8 cellular contexts compared by ENCODE assay signal in genomic region chr12:56152756-56153137, GRCh38. TPM values are rescaled to one million over a fixed set of nuclear protein-coding genes. Genes with fewer than 3 reads are reported as not detected.
DNase-seq lines count a peak whose midpoint lies in the region; ATAC-seq, FAIRE-seq and TF ChIP-seq lines count a peak whose summit lies in the region.

No MANE protein-coding gene starts in this region.

- peak overlapping the region; percentile 85 for H3K4me3 Mint-ChIP-seq in activated T-cell treated with anti-CD3 and anti-CD28 coated beads, Interleukin-2, amount 50 U/mL, for 4 hours

- CTCF ChIA-PET in HepG2 (lab: Yijun Ruan, JAX; ENCODE audit: low intra/inter-chr PET ratio, low total read pairs) = interaction anchor here (1.6 kb wide), 1 partner anchor 27 kb away, joined by 5 read pairs; no protein-coding TSS in a partner anchor

- H3K27ac ChIP-seq in adrenal gland (peak overlapping the region in 4 of 5 donors; percentile 80 to 97 (median 88)), HepG2 (ENCODE audit: extremely low read length, insufficient read depth, low read length) (peak overlapping the region; percentile 89), thyroid gland (peak overlapping the region; percentile 89 to 96 (median 92))

- H3K4me3 ChIP-seq in adrenal gland (peak overlapping the region in 2 of 4 donors; percentile 38 to 59), HepG2 (replicated peaks in 1 of 3; ENCODE audit: insufficient read depth in 1 of 3, low read depth in 2 of 3, low read length in 3 of 3) (peak overlapping the region; percentile 79 to 86 (median 82)), thyroid gland (replicated peaks in 1 of 3) (peak overlapping the region in 2 of 3 donors; percentile 49 to 73)

- H3K27me3 Mint-ChIP-seq in activated T-cell treated with anti-CD3 and anti-CD28 coated beads, Interleukin-2, amount 50 U/mL, for 4 hours (ENCODE audit: low read depth) = no peaks in the 10 kb centered on the region

- H3K36me3 ChIP-seq in adrenal gland (replicated peaks in 1 of 2) = no peaks in the 10 kb centered on the region
- 0 out of 5 replicates have a peak, but pooled peaks cover 0 to 1% of the 10 kb centered on the region in 2 experiments for H3K36me3 ChIP-seq in HepG2 (replicated peaks in 1 of 2; ENCODE audit: control insufficient read depth in 1 of 2, insufficient read depth in 2 of 2, low read length in 2 of 2)
- no peaks in the 10 kb centered on the region for H3K36me3 ChIP-seq in thyroid gland

- H3K9me3 ChIP-seq in adrenal gland (replicated peaks in 1 of 3) (no peaks in the 10 kb centered on the region), HepG2 (ENCODE audit: low read length) (no peaks in the 10 kb centered on the region), thyroid gland (no peaks in the 10 kb centered on the region)

- BruUV-seq in HepG2 (replicated peaks; lab: Mats Ljungman, UMichigan) = TSS peak; percentile 72

- peaks cover 33% of the 10 kb centered on the region for H3K4me1 Mint-ChIP-seq in activated T-cell treated with anti-CD3 and anti-CD28 coated beads, Interleukin-2, amount 50 U/mL, for 4 hours (ENCODE audit: low read depth)

- peaks cover 2% of the 10 kb centered on the region for H3K36me3 Mint-ChIP-seq in activated T-cell treated with anti-CD3 and anti-CD28 coated beads, Interleukin-2, amount 50 U/mL, for 4 hours (ENCODE audit: insufficient read depth)

- H3K27me3 ChIP-seq in adrenal gland = no peaks in the 10 kb centered on the region
- no peaks in the 10 kb centered on the region; a peak in 1 of 5 replicates for H3K27me3 ChIP-seq in HepG2 (ENCODE audit: control insufficient read depth in 1 of 2, insufficient read depth in 2 of 2, low read length in 2 of 2)
- no peaks in the 10 kb centered on the region for H3K27me3 ChIP-seq in thyroid gland

- H3K9me3 Mint-ChIP-seq in activated T-cell treated with anti-CD3 and anti-CD28 coated beads, Interleukin-2, amount 50 U/mL, for 4 hours = no peaks in the 10 kb centered on the region

- peak overlapping the region; percentile 82 for H3K4me2 ChIP-seq in HepG2 (ENCODE audit: low read depth, low read length)

- H2AFZ ChIP-seq in HepG2 (ENCODE audit: low read length) = no peak overlapping the region

- DNase-seq in activated T-cell treated with anti-CD3 and anti-CD28 coated beads, Interleukin-2, amount 50 U/mL, for 4 hours = no peak
- no peak for DNase-seq in activated T-cell treated with anti-CD3 and anti-CD28 coated beads, Interleukin-2, amount 50 U/mL, for 48 hours
- no peak for DNase-seq in adrenal gland
- DNase-seq in HepG2 (ENCODE audit: low spot score) = no peak
- DNase-seq in thyroid gland = no peak
- no peak for DNase-seq in germinal center (ENCODE audit: low spot score)
- no peak for DNase-seq in DMS79 (lab: John Stamatoyannopoulos, UW)

- TF ChIP-seq POLR2A in adrenal gland (IDR thresholded peaks at IDR 0.05) (no peak), HepG2 (IDR thresholded peaks at IDR 0.05; ENCODE audit: insufficient read depth in 1 of 2, low read depth in 2 of 2, low read length in 2 of 2) (no peak), thyroid gland (IDR thresholded peaks at IDR 0.05) (no peak)

- H3K9ac ChIP-seq in HepG2 (ENCODE audit: insufficient read depth, low read depth, low read length) = peak overlapping the region; percentile 76

- POLR2A ChIA-PET in HepG2 (lab: Yijun Ruan, JAX) = interaction anchor here (3.8 kb wide), 1 partner anchor 25 kb away, joined by 42 read pairs; the partner anchor contains the start of gene ESYT1

- in situ Hi-C loops in HepG2 (cut with HindIII; ENCODE audit: extremely low pct_ligation_motif_present, low pct_unique_long_range_greater_than_20kb) = no loop called here

- WGBS in adrenal gland, 4 donors = 7 to 14% (median 12%) methylated on average over 7 of the region's 7 CpGs
- WGBS in HepG2 (ENCODE audit: low lambda C conversion rate) = 4% methylated on average over 7 of the region's 7 CpGs
- WGBS in thyroid gland, 2 donors = 5 to 11% methylated on average over 4 to 7 of the region's 7 CpGs

- peaks cover 15% of the 10 kb centered on the region for H3K79me2 ChIP-seq in HepG2 (ENCODE audit: insufficient read depth, low read length)

- ATAC-seq in activated T-cell treated with anti-CD3 and anti-CD28 coated beads, Interleukin-2, amount 50 U/mL, for 4 hours = no peak
- peak; percentile 1; the same call in 2 of the 3 replicates for ATAC-seq in HepG2
- no peak for ATAC-seq in GM21423 (IDR thresholded peaks at IDR 0.05; ENCODE audit: unreplicated experiment)

- TF ChIP-seq EP300 in HepG2 (IDR thresholded peaks at IDR 0.05; ENCODE audit: low read depth in 2 of 2, low read length in 2 of 2) (no peak), HepG2 (CRISPR knock-in tag; IDR thresholded peaks at IDR 0.05; ENCODE audit: borderline replicate concordance) (no peak)

- no peak for FAIRE-seq in HepG2 (lab: Jason Lieb, UNC)

- H4K20me1 ChIP-seq in HepG2 (ENCODE audit: insufficient read depth, low read length) = no peaks in the 10 kb centered on the region

- TF ChIP-seq CTCF in adrenal gland (IDR thresholded peaks at IDR 0.05) = no peak
- no peak for TF ChIP-seq CTCF in HepG2 (CRISPR knock-in tag; IDR thresholded peaks at IDR 0.05)
- TF ChIP-seq CTCF in thyroid gland (IDR thresholded peaks at IDR 0.05) = no peak

- no peak for TF ChIP-seq RAD21 in HepG2 (CRISPR knock-in tag; IDR thresholded peaks at IDR 0.05)

- H3K4me1 ChIP-seq in adrenal gland (replicated peaks in 1 of 2) (peaks cover 15 to 26% of the 10 kb centered on the region in 2 donors), HepG2 (ENCODE audit: insufficient read depth, low read length) (peaks cover 43% of the 10 kb centered on the region), thyroid gland (peaks cover 19 to 32% of the 10 kb centered on the region in 2 donors)

- intact Hi-C loops in adrenal gland (cut with DNase I) (no loop called here), HepG2 (cut with micrococcal nuclease; ENCODE audit: unreplicated experiment) (loop anchor here (2.0 kb wide), 1 partner anchor 34 kb away; the partner anchor contains the start of gene ZC3H10), thyroid gland (cut with DNase I) (no loop called here)

RNA-seq across cellular contexts. Expression of gene MYL6B, which starts 0.4 kb away (rescaled TPM):
- 10 to 100 TPM; 30.3 to 34.5 (median 30.8) TPM for total RNA-seq in activated T-cell treated with anti-CD3 and anti-CD28 coated beads, Interleukin-2, amount 50 U/mL, for 4 hours
- total RNA-seq in adrenal gland (10 to 100 TPM; 28.0 to 89.3 (median 60.0) TPM), HepG2 (2016; rRNA removed; fragmentation: Illumina TruSeq; extraction: Trizol) (75.7 and 76.5 TPM in 2 replicates), thyroid gland (100 to 1,000 TPM in 1 of 4 donors, 10 to 100 TPM in 3; 33.4 to 115 (median 48.1) TPM)
- polyA plus RNA-seq in adrenal gland (100 to 1,000 TPM in 2 of 3 donors, 10 to 100 TPM in 1; 33.4 to 129 (median 118) TPM), HepG2 (2011; rRNA removed) (81.4 and 88.7 TPM in 2 replicates)
- 325 and 392 TPM in 2 replicates for total RNA-seq in HepG2 (2016; cell fraction: cytosol; rRNA removed; fragmentation: Illumina TruSeq; extraction: Trizol; ENCODE audit: low read depth)
- total RNA-seq in HepG2 (2016; cell fraction: insoluble cytoplasmic fraction; rRNA removed; fragmentation: Illumina TruSeq; extraction: Trizol) = 64.5 and 75.8 TPM in 2 replicates
- 194 and 230 TPM in 2 replicates for total RNA-seq in HepG2 (2016; cell fraction: membrane; rRNA removed; fragmentation: Illumina TruSeq; extraction: Trizol)
- 25.1 and 31.8 TPM in 2 replicates for total RNA-seq in HepG2 (2016; cell fraction: nucleus; rRNA removed; fragmentation: Illumina TruSeq; extraction: Trizol)
- 101 and 116 TPM in 2 replicates for polyA plus RNA-seq in HepG2 (2011; cell fraction: cytosol; rRNA removed)
- 53.0 and 71.7 TPM in 2 replicates for polyA plus RNA-seq in HepG2 (2011; cell fraction: nucleus; rRNA removed)
- polyA plus RNA-seq in HepG2 (2012) = 71.1 and 77.9 TPM in 2 replicates
- 374 and 492 TPM in 2 replicates for polyA plus RNA-seq in HepG2 (2016; cell fraction: cytosol; fragmentation: Illumina TruSeq; extraction: Trizol; ENCODE audit: low read depth)
- 78.1 and 85.3 TPM in 2 replicates for polyA plus RNA-seq in HepG2 (2016; cell fraction: insoluble cytoplasmic fraction; fragmentation: Illumina TruSeq; extraction: Trizol; ENCODE audit: low read depth)
- 220 and 254 TPM in 2 replicates for polyA plus RNA-seq in HepG2 (2016; cell fraction: membrane; fragmentation: Illumina TruSeq; extraction: Trizol; ENCODE audit: low read depth)
- 77.1 and 86.6 TPM in 2 replicates for polyA plus RNA-seq in HepG2 (2016; cell fraction: nucleus; fragmentation: Illumina TruSeq; extraction: Trizol; ENCODE audit: insufficient read depth, low read depth)
- 23.8 and 38.6 TPM in 2 replicates for polyA minus RNA-seq in HepG2 (2011; rRNA and poly(A)+ RNA removed; ENCODE audit: low replicate concordance)
- polyA minus RNA-seq in HepG2 (2011; cell fraction: cytosol; rRNA and poly(A)+ RNA removed) = 16.8 and 20.3 TPM in 2 replicates
- polyA minus RNA-seq in HepG2 (2011; cell fraction: nucleus; rRNA and poly(A)+ RNA removed) = 14.3 and 20.6 TPM in 2 replicates

RNA-seq across cellular contexts. Expression of gene MYL6, which starts 5.4 kb away (rescaled TPM):
- total RNA-seq in activated T-cell treated with anti-CD3 and anti-CD28 coated beads, Interleukin-2, amount 50 U/mL, for 4 hours = 100 to 1,000 TPM; 684 to 725 (median 686) TPM
- total RNA-seq in adrenal gland = 1,000 to 10,000 TPM; 1,276 to 1,610 (median 1,571) TPM
- polyA plus RNA-seq in adrenal gland = 1,000 to 10,000 TPM; 1,464 to 3,646 (median 1,841) TPM
- total RNA-seq in HepG2 (2016; rRNA removed; fragmentation: Illumina TruSeq; extraction: Trizol) = 1,192 and 1,778 TPM in 2 replicates
- 428 and 482 TPM in 2 replicates for total RNA-seq in HepG2 (2016; cell fraction: cytosol; rRNA removed; fragmentation: Illumina TruSeq; extraction: Trizol; ENCODE audit: low read depth)
- total RNA-seq in HepG2 (2016; cell fraction: insoluble cytoplasmic fraction; rRNA removed; fragmentation: Illumina TruSeq; extraction: Trizol) = 1,256 and 1,894 TPM in 2 replicates
- total RNA-seq in HepG2 (2016; cell fraction: membrane; rRNA removed; fragmentation: Illumina TruSeq; extraction: Trizol) = 384 and 408 TPM in 2 replicates
- total RNA-seq in HepG2 (2016; cell fraction: nucleus; rRNA removed; fragmentation: Illumina TruSeq; extraction: Trizol) = 421 and 427 TPM in 2 replicates
- 983 and 1,127 TPM in 2 replicates for polyA plus RNA-seq in HepG2 (2011; rRNA removed)
- polyA plus RNA-seq in HepG2 (2011; cell fraction: cytosol; rRNA removed) = 1,443 and 1,577 TPM in 2 replicates
- polyA plus RNA-seq in HepG2 (2011; cell fraction: nucleus; rRNA removed) = 447 and 559 TPM in 2 replicates
- 597 and 749 TPM in 2 replicates for polyA plus RNA-seq in HepG2 (2012)
- 405 and 433 TPM in 2 replicates for polyA plus RNA-seq in HepG2 (2016; cell fraction: cytosol; fragmentation: Illumina TruSeq; extraction: Trizol; ENCODE audit: low read depth)
- 1,500 and 1,664 TPM in 2 replicates for polyA plus RNA-seq in HepG2 (2016; cell fraction: insoluble cytoplasmic fraction; fragmentation: Illumina TruSeq; extraction: Trizol; ENCODE audit: low read depth)
- 283 and 315 TPM in 2 replicates for polyA plus RNA-seq in HepG2 (2016; cell fraction: membrane; fragmentation: Illumina TruSeq; extraction: Trizol; ENCODE audit: low read depth)
- polyA plus RNA-seq in HepG2 (2016; cell fraction: nucleus; fragmentation: Illumina TruSeq; extraction: Trizol; ENCODE audit: insufficient read depth, low read depth) = 579 and 630 TPM in 2 replicates
- 230 and 730 TPM in 2 replicates for polyA minus RNA-seq in HepG2 (2011; rRNA and poly(A)+ RNA removed; ENCODE audit: low replicate concordance)
- 135 and 172 TPM in 2 replicates for polyA minus RNA-seq in HepG2 (2011; cell fraction: cytosol; rRNA and poly(A)+ RNA removed)
- polyA minus RNA-seq in HepG2 (2011; cell fraction: nucleus; rRNA and poly(A)+ RNA removed) = 220 and 358 TPM in 2 replicates
- 1,000 to 10,000 TPM; 1,110 to 2,359 (median 1,915) TPM for total RNA-seq in thyroid gland

RNA-seq across cellular contexts. Expression of gene ESYT1, which starts 24.7 kb away (rescaled TPM):
- 100 to 1,000 TPM in 2 of 3 donors, 10 to 100 TPM in 1; 95.9 to 113 (median 106) TPM for total RNA-seq in activated T-cell treated with anti-CD3 and anti-CD28 coated beads, Interleukin-2, amount 50 U/mL, for 4 hours
- total RNA-seq in adrenal gland (100 to 1,000 TPM in 7 of 8 donors, 10 to 100 TPM in 1; 95.5 to 156 (median 127) TPM), HepG2 (2016; rRNA removed; fragmentation: Illumina TruSeq; extraction: Trizol) (30.1 and 66.9 TPM in 2 replicates), thyroid gland (10 to 100 TPM; 60.6 to 84.7 (median 68.7) TPM)
- polyA plus RNA-seq in adrenal gland (100 to 1,000 TPM in 1 of 3 donors, 10 to 100 TPM in 2; 27.2 to 103 (median 35.4) TPM), HepG2 (2011; rRNA removed) (71.0 and 80.1 TPM in 2 replicates)
- total RNA-seq in HepG2 (2016; cell fraction: cytosol; rRNA removed; fragmentation: Illumina TruSeq; extraction: Trizol; ENCODE audit: low read depth) = 6.1 and 7.8 TPM in 2 replicates
- 27.6 and 70.9 TPM in 2 replicates for total RNA-seq in HepG2 (2016; cell fraction: insoluble cytoplasmic fraction; rRNA removed; fragmentation: Illumina TruSeq; extraction: Trizol)
- 12.4 and 14.5 TPM in 2 replicates for total RNA-seq in HepG2 (2016; cell fraction: membrane; rRNA removed; fragmentation: Illumina TruSeq; extraction: Trizol)
- total RNA-seq in HepG2 (2016; cell fraction: nucleus; rRNA removed; fragmentation: Illumina TruSeq; extraction: Trizol) = 74.2 and 79.4 TPM in 2 replicates
- 65.6 and 71.7 TPM in 2 replicates for polyA plus RNA-seq in HepG2 (2011; cell fraction: cytosol; rRNA removed)
- polyA plus RNA-seq in HepG2 (2011; cell fraction: nucleus; rRNA removed) = 144 and 146 TPM in 2 replicates
- polyA plus RNA-seq in HepG2 (2012) = 27.6 and 29.6 TPM in 2 replicates
- polyA plus RNA-seq in HepG2 (2016; cell fraction: cytosol; fragmentation: Illumina TruSeq; extraction: Trizol; ENCODE audit: low read depth) = 4.5 and 6.5 TPM in 2 replicates
- polyA plus RNA-seq in HepG2 (2016; cell fraction: insoluble cytoplasmic fraction; fragmentation: Illumina TruSeq; extraction: Trizol; ENCODE audit: low read depth) = 22.5 and 29.6 TPM in 2 replicates
- 9.2 and 9.6 TPM in 2 replicates for polyA plus RNA-seq in HepG2 (2016; cell fraction: membrane; fragmentation: Illumina TruSeq; extraction: Trizol; ENCODE audit: low read depth)
- 105 and 109 TPM in 2 replicates for polyA plus RNA-seq in HepG2 (2016; cell fraction: nucleus; fragmentation: Illumina TruSeq; extraction: Trizol; ENCODE audit: insufficient read depth, low read depth)
- 191 and 267 TPM in 2 replicates for polyA minus RNA-seq in HepG2 (2011; rRNA and poly(A)+ RNA removed; ENCODE audit: low replicate concordance)
- 75.6 and 84.1 TPM in 2 replicates for polyA minus RNA-seq in HepG2 (2011; cell fraction: cytosol; rRNA and poly(A)+ RNA removed)
- 47.8 and 73.0 TPM in 2 replicates for polyA minus RNA-seq in HepG2 (2011; cell fraction: nucleus; rRNA and poly(A)+ RNA removed)

RNA-seq across cellular contexts. Expression of gene ZC3H10, which starts 34.7 kb away (rescaled TPM):
- 1 to 10 TPM; 7.4 to 8.3 (median 8.2) TPM for total RNA-seq in activated T-cell treated with anti-CD3 and anti-CD28 coated beads, Interleukin-2, amount 50 U/mL, for 4 hours
- total RNA-seq in adrenal gland (10 to 100 TPM in 3 of 8 donors, 1 to 10 TPM in 5; 4.3 to 15.0 (median 8.8) TPM), HepG2 (2016; rRNA removed; fragmentation: Illumina TruSeq; extraction: Trizol) (1.9 and 2.3 TPM in 2 replicates), thyroid gland (1 to 10 TPM; 4.7 to 7.7 (median 5.6) TPM)
- polyA plus RNA-seq in adrenal gland (1 to 10 TPM; 2.2 to 5.5 (median 5.0) TPM), HepG2 (2011; rRNA removed) (0.70 and 0.98 TPM in 2 replicates)
- total RNA-seq in HepG2 (2016; cell fraction: cytosol; rRNA removed; fragmentation: Illumina TruSeq; extraction: Trizol; ENCODE audit: low read depth) = 3.2 and 3.7 TPM in 2 replicates
- 1.6 and 2.5 TPM in 2 replicates for total RNA-seq in HepG2 (2016; cell fraction: insoluble cytoplasmic fraction; rRNA removed; fragmentation: Illumina TruSeq; extraction: Trizol)
- total RNA-seq in HepG2 (2016; cell fraction: membrane; rRNA removed; fragmentation: Illumina TruSeq; extraction: Trizol) = 2.0 and 3.1 TPM in 2 replicates
- 2.9 and 4.3 TPM in 2 replicates for total RNA-seq in HepG2 (2016; cell fraction: nucleus; rRNA removed; fragmentation: Illumina TruSeq; extraction: Trizol)
- 0.58 and 0.59 TPM in 2 replicates for polyA plus RNA-seq in HepG2 (2011; cell fraction: cytosol; rRNA removed)
- 2.0 and 2.3 TPM in 2 replicates for polyA plus RNA-seq in HepG2 (2011; cell fraction: nucleus; rRNA removed)
- 0.99 and 1.0 TPM in 2 replicates for polyA plus RNA-seq in HepG2 (2012)
- 0.17 and 0.23 TPM in 2 replicates for polyA plus RNA-seq in HepG2 (2016; cell fraction: cytosol; fragmentation: Illumina TruSeq; extraction: Trizol; ENCODE audit: low read depth)
- 1.2 and 1.5 TPM in 2 replicates for polyA plus RNA-seq in HepG2 (2016; cell fraction: insoluble cytoplasmic fraction; fragmentation: Illumina TruSeq; extraction: Trizol; ENCODE audit: low read depth)
- 0.38 and 0.55 TPM in 2 replicates for polyA plus RNA-seq in HepG2 (2016; cell fraction: membrane; fragmentation: Illumina TruSeq; extraction: Trizol; ENCODE audit: low read depth)
- 2.3 and 2.8 TPM in 2 replicates for polyA plus RNA-seq in HepG2 (2016; cell fraction: nucleus; fragmentation: Illumina TruSeq; extraction: Trizol; ENCODE audit: insufficient read depth, low read depth)
- 5.6 and 16.3 TPM in 2 replicates for polyA minus RNA-seq in HepG2 (2011; rRNA and poly(A)+ RNA removed; ENCODE audit: low replicate concordance)
- 1.8 and 2.6 TPM in 2 replicates for polyA minus RNA-seq in HepG2 (2011; cell fraction: cytosol; rRNA and poly(A)+ RNA removed)
- polyA minus RNA-seq in HepG2 (2011; cell fraction: nucleus; rRNA and poly(A)+ RNA removed) = 8.6 and 8.8 TPM in 2 replicates

RNA-seq across cellular contexts. Expression of gene RPL41, which starts 36.3 kb away (rescaled TPM):
- total RNA-seq in activated T-cell treated with anti-CD3 and anti-CD28 coated beads, Interleukin-2, amount 50 U/mL, for 4 hours = 1,000 to 10,000 TPM; 3,827 to 4,080 (median 3,837) TPM
- total RNA-seq in adrenal gland (1,000 to 10,000 TPM; 1,635 to 4,364 (median 3,125) TPM), HepG2 (2016; rRNA removed; fragmentation: Illumina TruSeq; extraction: Trizol) (4,012 and 4,443 TPM in 2 replicates), thyroid gland (1,000 to 10,000 TPM; 1,344 to 2,817 (median 2,330) TPM)
- polyA plus RNA-seq in adrenal gland (1,000 to 10,000 TPM; 2,153 to 6,204 (median 2,446) TPM), HepG2 (2011; rRNA removed) (6,595 and 7,670 TPM in 2 replicates)
- total RNA-seq in HepG2 (2016; cell fraction: cytosol; rRNA removed; fragmentation: Illumina TruSeq; extraction: Trizol; ENCODE audit: low read depth) = 4,595 and 4,984 TPM in 2 replicates
- 3,905 and 4,309 TPM in 2 replicates for total RNA-seq in HepG2 (2016; cell fraction: insoluble cytoplasmic fraction; rRNA removed; fragmentation: Illumina TruSeq; extraction: Trizol)
- total RNA-seq in HepG2 (2016; cell fraction: membrane; rRNA removed; fragmentation: Illumina TruSeq; extraction: Trizol) = 8,921 and 9,031 TPM in 2 replicates
- 1,404 and 1,661 TPM in 2 replicates for total RNA-seq in HepG2 (2016; cell fraction: nucleus; rRNA removed; fragmentation: Illumina TruSeq; extraction: Trizol)
- 10,426 and 10,610 TPM in 2 replicates for polyA plus RNA-seq in HepG2 (2011; cell fraction: cytosol; rRNA removed)
- 2,744 and 3,913 TPM in 2 replicates for polyA plus RNA-seq in HepG2 (2011; cell fraction: nucleus; rRNA removed)
- polyA plus RNA-seq in HepG2 (2012) = 6,590 and 7,439 TPM in 2 replicates
- polyA plus RNA-seq in HepG2 (2016; cell fraction: cytosol; fragmentation: Illumina TruSeq; extraction: Trizol; ENCODE audit: low read depth) = 4,736 and 5,581 TPM in 2 replicates
- 3,730 and 4,210 TPM in 2 replicates for polyA plus RNA-seq in HepG2 (2016; cell fraction: insoluble cytoplasmic fraction; fragmentation: Illumina TruSeq; extraction: Trizol; ENCODE audit: low read depth)
- polyA plus RNA-seq in HepG2 (2016; cell fraction: membrane; fragmentation: Illumina TruSeq; extraction: Trizol; ENCODE audit: low read depth) = 7,715 and 8,246 TPM in 2 replicates
- 2,380 and 2,524 TPM in 2 replicates for polyA plus RNA-seq in HepG2 (2016; cell fraction: nucleus; fragmentation: Illumina TruSeq; extraction: Trizol; ENCODE audit: insufficient read depth, low read depth)
- polyA minus RNA-seq in HepG2 (2011; rRNA and poly(A)+ RNA removed; ENCODE audit: low replicate concordance) = 1,172 and 2,100 TPM in 2 replicates
- polyA minus RNA-seq in HepG2 (2011; cell fraction: cytosol; rRNA and poly(A)+ RNA removed) = 821 and 951 TPM in 2 replicates
- polyA minus RNA-seq in HepG2 (2011; cell fraction: nucleus; rRNA and poly(A)+ RNA removed) = 395 and 501 TPM in 2 replicates
